In the genomic region with DNA sequence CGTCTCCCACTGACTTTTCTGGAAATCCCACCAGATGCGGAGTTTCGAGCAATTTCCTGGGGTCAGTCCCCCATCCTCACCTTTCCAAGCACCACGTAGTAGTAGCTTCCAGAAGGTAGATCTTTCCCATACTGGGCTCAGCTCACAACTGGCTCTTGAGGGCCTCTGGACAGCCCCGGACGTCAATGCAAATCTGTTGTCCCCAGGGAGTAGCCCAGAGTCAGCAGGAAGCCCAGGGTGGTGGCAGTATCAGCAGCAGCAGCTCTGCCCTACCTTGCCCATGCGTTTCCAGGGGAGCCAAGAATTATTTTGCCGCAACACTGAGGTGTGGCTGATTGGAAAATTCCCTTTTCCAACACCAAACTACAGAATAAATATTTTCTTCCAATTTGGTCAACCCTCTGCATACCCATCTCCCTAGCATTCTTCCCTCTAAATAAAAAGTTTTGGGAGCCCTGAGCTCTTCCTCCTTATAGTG, we compare ENCODE assay signal across 8 cellular contexts.
DNase-seq lines count a peak whose midpoint lies in the region; ATAC-seq and TF ChIP-seq lines count a peak whose summit lies in the region.
"Had no signal": no experiment of that assay in that cellular context is flagged by ENCODE, and none has a peak within 500 bp of the region (broad histone marks: within the 10 kb centered on the region; RNA-seq: fewer than 3 reads in every experiment).

No MANE protein-coding gene starts in this region.

- H4K8ac ChIP-seq in H9 (replicated peaks; ENCODE audit: insufficient read length, low read depth, low read length), result no peak overlapping the region

- H3K36me3 Mint-ChIP-seq in HFFc6 (ENCODE audit: low read depth), result peaks cover 31% of the 10 kb centered on the region
- peaks cover 13% of the 10 kb centered on the region for H3K36me3 Mint-ChIP-seq in T-helper 17 cell (ENCODE audit: low read depth)
- no peaks in the 10 kb centered on the region; a peak in 1 of 7 replicates for H3K36me3 Mint-ChIP-seq in H9 (ENCODE audit: insufficient read depth in 1 of 3, low read depth in 3 of 3)

- H3K4me3 Mint-ChIP-seq in HFFc6 (peak overlapping the region; percentile 85), T-helper 17 cell (peak overlapping the region; percentile 75), H9 (no peak overlapping the region; a peak in 1 of 5 replicates)

- no peak overlapping the region for H2AK5ac ChIP-seq in H9 (ENCODE audit: insufficient read length, low read length)

- no peaks in the 10 kb centered on the region for H3K9me3 Mint-ChIP-seq in HFFc6
- H3K9me3 Mint-ChIP-seq in H9, result no peaks in the 10 kb centered on the region

- no peak overlapping the region for H2AFZ ChIP-seq in H9 (ENCODE audit: low read length)

- DNase-seq in HFFc6 (no peak), T-helper 17 cell (no peak), prostate gland (ENCODE audit: low spot score) (no peak), H9 (no peak), NOMO-1 treated with dmso at 0.1 percent for 144 hours (lab: John Stamatoyannopoulos, UW; ENCODE audit: unreplicated experiment) (no peak), NCI-H2029 (lab: John Stamatoyannopoulos, UW) (no peak)

- H2BK12ac ChIP-seq in H9 (ENCODE audit: insufficient read length, low read depth, low read length), result no peak overlapping the region

- H3K27me3 Mint-ChIP-seq in HFFc6 (ENCODE audit: insufficient read depth) (peaks cover 12% of the 10 kb centered on the region), T-helper 17 cell (no peaks in the 10 kb centered on the region), H9 (ENCODE audit: low read depth) (no peaks in the 10 kb centered on the region; the same call in 1 of the 2 replicates)

- H2BK120ac ChIP-seq in H9 (ENCODE audit: low read depth, low read length, poor library complexity, severe bottlenecking), result no peak overlapping the region

- H3K27ac ChIP-seq in prostate gland (peak overlapping the region; percentile 99), H9 (ENCODE audit: insufficient read length, low read depth, low read length) (no peak overlapping the region)
- H3K27ac ChIP-seq: SK-N-MC had no signal

- H3K18ac ChIP-seq in H9 (ENCODE audit: insufficient read length, low read depth, low read length), result no peak overlapping the region

- 80% methylated on average over 8 of the region's 8 CpGs for WGBS in prostate gland
- WGBS in H9 (ENCODE audit: extremely low coverage, insufficient read length, low lambda C conversion rate), result no CpG with 5 or more reads among the region's 8 CpGs

- H3K56ac ChIP-seq in H9 (ENCODE audit: insufficient read length, low read depth, low read length), result no peak overlapping the region

- no peak overlapping the region for H4K5ac ChIP-seq in H9 (ENCODE audit: insufficient read length, low read depth, low read length)

- peaks cover 88% of the 10 kb centered on the region for H3K4me1 Mint-ChIP-seq in HFFc6 (ENCODE audit: low read depth)
- peaks cover 64% of the 10 kb centered on the region for H3K4me1 Mint-ChIP-seq in T-helper 17 cell
- H3K4me1 Mint-ChIP-seq in H9, result peaks cover 25% of the 10 kb centered on the region in 2 experiments

- no peak overlapping the region for H3K9ac ChIP-seq in H9 (ENCODE audit: extremely low read depth, insufficient read length, low read length)

- H2BK5ac ChIP-seq in H9 (ENCODE audit: insufficient read length, low read length), result no peak overlapping the region

- TF ChIP-seq CTCF in HFFc6 (IDR thresholded peaks at IDR 0.05) (no peak), prostate gland (IDR thresholded peaks at IDR 0.05) (no peak), H9 (conservative IDR thresholded peaks at IDR 0.05) (no peak)

- peak overlapping the region; percentile 99 for H3K27ac Mint-ChIP-seq in HFFc6
- H3K27ac Mint-ChIP-seq in T-helper 17 cell, result peak overlapping the region; percentile 88
- H3K27ac Mint-ChIP-seq in H9, result peak overlapping the region in 1 of 3 experiments; percentile 94; a peak in 4 of 7 replicates

- H3K36me3 ChIP-seq in prostate gland, result peaks cover 0 to 11% of the 10 kb centered on the region in 2 donors

- no peak overlapping the region for H3K4ac ChIP-seq in H9 (ENCODE audit: low read depth, low read length)

- no peaks in the 10 kb centered on the region for H4K20me1 ChIP-seq in H9 (ENCODE audit: control insufficient read depth, insufficient read depth, insufficient read length)

- H2BK15ac ChIP-seq in H9 (ENCODE audit: low read depth, low read length), result no peak overlapping the region

- H3K4me2 ChIP-seq in H9 (ENCODE audit: insufficient read depth, insufficient read length, low read length), result no peak overlapping the region

- ATAC-seq in T-helper 17 cell, result no peak

- H3K9me3 ChIP-seq in T-helper 17 cell (ENCODE audit: control insufficient read depth, low read length, poor library complexity, severe bottlenecking), result no peaks in the 10 kb centered on the region
- no peaks in the 10 kb centered on the region for H3K9me3 ChIP-seq in prostate gland
- no peaks in the 10 kb centered on the region for H3K9me3 ChIP-seq in H9 (ENCODE audit: control insufficient read depth, low read depth, low read length)

- intact Hi-C loops in prostate gland (cut with DNase I), result no loop called here

- peak; percentile 40 for TF ChIP-seq POLR2A in GM18526 (IDR thresholded peaks at IDR 0.05; ENCODE audit: extremely low read depth, insufficient read length)
- no peak for TF ChIP-seq POLR2A in prostate gland (IDR thresholded peaks at IDR 0.05)

- H4K91ac ChIP-seq in H9 (ENCODE audit: insufficient read length, low read depth, low read length), result no peak overlapping the region

- peak overlapping the region; percentile 68 to 74 for H3K4me3 ChIP-seq in prostate gland
- H3K4me3 ChIP-seq: SK-N-MC had no signal

- no peak overlapping the region for H3K23ac ChIP-seq in H9 (ENCODE audit: insufficient read length, low read depth, low read length)

- H3T11ph ChIP-seq in H9 (ENCODE audit: low read length), result no peak overlapping the region

- no peaks in the 10 kb centered on the region for H3K79me2 ChIP-seq in H9 (ENCODE audit: insufficient read depth, low read length)

- H3K27me3 ChIP-seq in prostate gland (replicated peaks; ENCODE audit: insufficient read depth) (no peaks in the 10 kb centered on the region), H9 (ENCODE audit: insufficient read depth, low read length) (no peaks in the 10 kb centered on the region)

- no peak overlapping the region for H3K14ac ChIP-seq in H9 (ENCODE audit: insufficient read depth, low read length)

- H2BK20ac ChIP-seq in H9 (ENCODE audit: low read depth, low read length, poor library complexity, severe bottlenecking), result no peak overlapping the region

- H3K79me1 ChIP-seq in H9 (ENCODE audit: insufficient read depth, low read depth, low read length, poor library complexity, severe bottlenecking), result no peaks in the 10 kb centered on the region

- H3K23me2 ChIP-seq in H9 (ENCODE audit: insufficient read length, low read depth, low read length, poor library complexity, severe bottlenecking), result no peaks in the 10 kb centered on the region

- peaks cover 42% of the 10 kb centered on the region for H3K4me1 ChIP-seq in prostate gland (replicated peaks)
- no peaks in the 10 kb centered on the region for H3K4me1 ChIP-seq in H9 (ENCODE audit: insufficient read depth, low read length)

Comparison
In these comparisons a context has a peak if more than half of its experiments do, and no peak if none do; other contexts are left out.
1. H3K4me3 Mint-ChIP-seq: peak in HFFc6 (single experiment) and T-helper 17 cell (single experiment); none in H9 (0 of 2).